ENCODE assay signal across 8 cellular contexts in the genomic region with DNA sequence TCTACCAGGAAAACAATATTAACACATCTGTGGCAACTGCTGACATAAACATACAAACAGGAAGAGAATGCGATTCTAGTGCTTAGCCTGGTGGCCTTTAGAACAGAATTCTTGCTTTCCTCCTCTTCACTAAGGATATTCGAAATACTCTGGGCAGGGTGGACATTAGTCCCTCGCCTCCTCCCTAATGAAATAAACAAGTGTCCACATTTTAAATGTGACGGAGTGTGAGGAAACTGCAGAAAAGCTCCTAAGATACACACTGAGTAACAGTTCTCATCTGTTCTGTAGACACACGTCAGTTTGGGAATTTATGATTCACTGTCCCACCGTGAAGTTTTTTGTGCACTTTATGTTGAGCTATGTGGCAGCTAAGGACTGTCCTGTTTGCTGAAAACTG. TPM values are rescaled to one million over a fixed set of nuclear protein-coding genes. Genes with fewer than 3 reads are reported as not detected.
DNase-seq lines count a peak whose midpoint lies in the region; ATAC-seq, FAIRE-seq and TF ChIP-seq lines count a peak whose summit lies in the region.

No MANE protein-coding gene starts in this region.

- DNase-seq in SK-N-MC (ENCODE audit: low read depth, low spot score) (no peak), fibroblast of villous mesenchyme (ENCODE audit: low read depth) (no peak), pancreas (no peak), NCI-H748 (lab: John Stamatoyannopoulos, UW; ENCODE audit: unreplicated experiment) (no peak), islet precursor cell (no peak), SKM-1 treated with dmso at 0.1 percent for 144 hours (lab: John Stamatoyannopoulos, UW; ENCODE audit: unreplicated experiment) (no peak)

- H3K27me3 ChIP-seq in ACC112 (ENCODE audit: insufficient read depth, low read length) (no peaks in the 10 kb centered on the region), pancreas (no peaks in the 10 kb centered on the region)

- FAIRE-seq in pancreas (lab: Jason Lieb, UNC), result no peak

- intact Hi-C loops in pancreas (cut with DNase I), result no loop called here

- ATAC-seq in GM21423 (IDR thresholded peaks at IDR 0.05; ENCODE audit: unreplicated experiment) (peak; percentile 16), pancreas (peak; percentile 14 to 52 (median 36))

- WGBS in pancreas, 2 donors, result 4 to 5% methylated on average over 6 of the region's 6 CpGs

- TF ChIP-seq CTCF in fibroblast of villous mesenchyme (IDR thresholded peaks at IDR 0.05; ENCODE audit: insufficient read depth, low read depth, low read length) (no peak), pancreas (IDR thresholded peaks at IDR 0.05) (no peak)

- H3K27ac ChIP-seq in ACC112 (ENCODE audit: low read depth, low read length), result peak overlapping the region; percentile 99
- no peak overlapping the region for H3K27ac ChIP-seq in SK-N-MC
- peak overlapping the region; percentile 73 to 89 (median 84) for H3K27ac ChIP-seq in pancreas

- H3K4me1 ChIP-seq in ACC112 (ENCODE audit: control insufficient read depth, insufficient read depth, low read length, unreplicated experiment), result peaks cover 28% of the 10 kb centered on the region
- H3K4me1 ChIP-seq in pancreas, result peaks cover 3 to 24% (median 11%) of the 10 kb centered on the region in 3 donors

- no peak overlapping the region for H2AFZ ChIP-seq in ACC112 (ENCODE audit: low read length, unreplicated experiment)

- H3K4me3 ChIP-seq in ACC112 (ENCODE audit: low read depth, low read length), result peak overlapping the region; percentile 84
- H3K4me3 ChIP-seq in SK-N-MC, result peak overlapping the region; percentile 78
- peak overlapping the region; percentile 96 for H3K4me3 ChIP-seq in fibroblast of villous mesenchyme (ENCODE audit: low read depth, low read length)
- H3K4me3 ChIP-seq in pancreas, result peak overlapping the region; percentile 10 to 66 (median 50)

- H3K9ac ChIP-seq in SK-N-MC (ENCODE audit: insufficient read length), result peak overlapping the region; percentile 76

- H3K36me3 ChIP-seq in ACC112 (ENCODE audit: insufficient read depth, low read length) (peaks cover 14% of the 10 kb centered on the region; the same call in 1 of the 2 replicates), SK-N-MC (ENCODE audit: insufficient read depth, low read length) (no peaks in the 10 kb centered on the region), pancreas (no peaks in the 10 kb centered on the region)

- peaks cover 60% of the 10 kb centered on the region for H3K79me2 ChIP-seq in ACC112 (ENCODE audit: control insufficient read depth, insufficient read depth, low read length, unreplicated experiment)

- H3K9me3 ChIP-seq in SK-N-MC (ENCODE audit: low read depth, low read length) (no peaks in the 10 kb centered on the region), pancreas (no peaks in the 10 kb centered on the region)

RNA-seq across cellular contexts. Expression of gene STARD13, which starts 0.6 kb away (rescaled TPM):
- total RNA-seq in fibroblast of villous mesenchyme (48.0 and 52.2 TPM in 2 replicates), pancreas (10 to 100 TPM; 16.0 to 29.4 (median 19.9) TPM)
- polyA plus RNA-seq in pancreas, result 1 to 10 TPM; 7.8 to 9.7 TPM
